Comparison of ENCODE assay signal across 8 cellular contexts in genomic region chr5:115168829-115169391, GRCh38. TPM values are rescaled to one million over a fixed set of nuclear protein-coding genes. Genes with fewer than 3 reads are reported as not detected.
DNase-seq lines count a peak whose midpoint lies in the region; ATAC-seq and TF ChIP-seq lines count a peak whose summit lies in the region.

No MANE protein-coding gene starts in this region.

- no peak overlapping the region for H3K27ac Mint-ChIP-seq in WTC11

- peaks cover 43% of the 10 kb centered on the region for H3K9me3 Mint-ChIP-seq in WTC11

- POLR2A ChIA-PET in WTC11 (lab: Charles Lee), result interaction anchor here (0.5 to 3.2 kb wide), 7 partner anchors 9 to 200 kb away, joined by 3 to 27 read pairs (median 4); partner anchors contain the start of gene CCDC112

- peak overlapping the region; percentile 38 for H3K9ac ChIP-seq in rectal smooth muscle tissue (ENCODE audit: low read length)

- no peak overlapping the region for H3K27ac ChIP-seq in rectal smooth muscle tissue (ENCODE audit: low read depth, low read length)

- H3K4me1 Mint-ChIP-seq in WTC11, result peaks cover 14% of the 10 kb centered on the region

- DNase-seq in DMS53 (lab: John Stamatoyannopoulos, UW) (peak; percentile 75), DMS53 treated with DMSO at 0.1 percent for 48 hours (lab: John Stamatoyannopoulos, UW; ENCODE audit: unreplicated experiment) (no peak), WTC11 (ENCODE audit: low spot score) (peak; percentile 59), left cardiac atrium (peak; percentile 25), NCI-H2029 treated with DMSO at 0.1 percent for 48 hours (lab: John Stamatoyannopoulos, UW) (no peak)

- H3K4me1 ChIP-seq in rectal smooth muscle tissue (ENCODE audit: control insufficient read depth, insufficient read depth, low read length), result no peaks in the 10 kb centered on the region

- H3K4me3 ChIP-seq in rectal smooth muscle tissue (ENCODE audit: low read length), result peak overlapping the region; percentile 86

- peak overlapping the region; percentile 85 for H3K4me3 Mint-ChIP-seq in WTC11

- no peaks in the 10 kb centered on the region for H3K36me3 ChIP-seq in rectal smooth muscle tissue (ENCODE audit: control insufficient read depth, insufficient read depth, low read length)

- H3K36me3 Mint-ChIP-seq in WTC11, result peaks cover 50% of the 10 kb centered on the region

- no peak for TF ChIP-seq CTCF in WTC11 (IDR thresholded peaks at IDR 0.05)

- H3K27me3 Mint-ChIP-seq in WTC11 (ENCODE audit: low read depth), result peaks cover 51% of the 10 kb centered on the region

- CTCF ChIA-PET in WTC11 (lab: Charles Lee), result interaction anchor here (0.7 to 1.0 kb wide), 3 partner anchors 18 to 100 kb away, joined by 3 to 6 read pairs (median 4); no protein-coding TSS in a partner anchor

- ATAC-seq in HG02973 (IDR thresholded peaks at IDR 0.05; ENCODE audit: unreplicated experiment), result peak; percentile 9
- peak; percentile 11 for ATAC-seq in WTC11
- peak in 1 of 2 donors; percentile 32 for ATAC-seq in left cardiac atrium
- no peak for ATAC-seq in HG03439 (IDR thresholded peaks at IDR 0.05; ENCODE audit: unreplicated experiment)

- no peaks in the 10 kb centered on the region for H3K27me3 ChIP-seq in rectal smooth muscle tissue (ENCODE audit: control insufficient read depth, insufficient read depth, low read length)

- intact Hi-C loops in left cardiac atrium (cut with DNase I), result no loop called here

TF ChIP-seq in WTC11, 78 proteins besides CTCF, POLR2A, EP300 and RAD21:
- TF ChIP-seq AFF4 (CRISPR knock-in tag; IDR thresholded peaks at IDR 0.05; ENCODE audit: borderline replicate concordance) (no peak), ELF4 (CRISPR knock-in tag; IDR thresholded peaks at IDR 0.05; ENCODE audit: low read depth) (peak; percentile 7; the same call in 1 of the 2 replicates), SP1 (CRISPR knock-in tag; conservative IDR thresholded peaks at IDR 0.05) (no peak)

RNA-seq across cellular contexts. Expression of gene TRIM36, which starts 0.8 kb away (rescaled TPM):
- total RNA-seq in WTC11 (2021) (17.4 to 24.1 TPM (median 20.0 TPM) in 3 replicates), left cardiac atrium (under 1 TPM; 0.71 to 0.80 TPM)

Comparison
In these comparisons a context has a peak if more than half of its experiments do, and no peak if none do; other contexts are left out.
1. DNase-seq: peak in DMS53 (single experiment), WTC11 (single experiment) and left cardiac atrium (single experiment); none in DMS53 treated with DMSO at 0.1 percent for 48 hours (single experiment) and NCI-H2029 treated with DMSO at 0.1 percent for 48 hours (single experiment).
2. RNA of gene TRIM36, which starts 0.8 kb away (total RNA-seq): 17.4 to 24.1 TPM in WTC11; 0.71 to 0.80 TPM in left cardiac atrium; every median in the first group is over 10 times any median in the second.